ENCODE assay signal across 8 cellular contexts in the genomic region with DNA sequence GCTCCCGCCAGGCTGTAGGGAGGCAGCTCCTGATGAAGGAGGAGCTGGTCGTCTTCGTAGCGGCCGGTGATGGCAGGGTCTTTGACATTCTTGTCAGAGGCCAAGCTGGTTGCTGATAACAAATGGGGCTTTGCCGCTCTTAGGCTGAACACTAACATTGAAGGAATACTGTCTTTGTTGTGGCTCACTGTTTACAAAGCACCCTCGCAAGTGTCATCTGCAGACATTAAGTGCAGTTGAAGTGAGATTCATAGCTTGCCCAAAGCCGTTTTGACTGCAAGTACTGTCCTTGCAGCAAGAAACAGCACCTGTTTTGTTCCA.
DNase-seq lines count a peak whose midpoint lies in the region; ATAC-seq and TF ChIP-seq lines count a peak whose summit lies in the region.

No MANE protein-coding gene starts in this region.

- H3K9me3 ChIP-seq in duodenal mucosa (ENCODE audit: control insufficient read depth in 1 of 2, low read length in 2 of 2) = no peaks in the 10 kb centered on the region

- H3K27me3 ChIP-seq in duodenal mucosa (ENCODE audit: control insufficient read depth in 1 of 2, insufficient read depth in 2 of 2, low read length in 2 of 2) = no peaks in the 10 kb centered on the region

- peak overlapping the region; percentile 90 to 93 for H3K4me3 ChIP-seq in duodenal mucosa (ENCODE audit: low read depth in 1 of 2, low read length in 2 of 2)

- H3K36me3 ChIP-seq in duodenal mucosa (ENCODE audit: control insufficient read depth in 1 of 2, insufficient read depth in 2 of 2, low read length in 2 of 2) = peaks cover 0 to 2% of the 10 kb centered on the region in 2 donors

- ATAC-seq in GM18870 (IDR thresholded peaks at IDR 0.05; ENCODE audit: unreplicated experiment) = no peak

- H3K27me3 Mint-ChIP-seq in nephron (ENCODE audit: low read depth) = peaks cover 14% of the 10 kb centered on the region

- H3K27ac Mint-ChIP-seq in nephron = peak overlapping the region; percentile 50 to 88 (median 82)

- TF ChIP-seq CTCF in nephron (IDR thresholded peaks at IDR 0.05; ENCODE audit: unreplicated experiment in 3 of 3) (no peak), GM13976 (IDR thresholded peaks at IDR 0.05; ENCODE audit: borderline replicate concordance, control extremely low read depth, extremely low read depth, insufficient read depth, missing control alignments) (no peak)

- H3K4me3 Mint-ChIP-seq in nephron = peak overlapping the region; percentile 87 to 89 (median 87)

- H3K9me3 Mint-ChIP-seq in nephron = no peaks in the 10 kb centered on the region

- no peaks in the 10 kb centered on the region for H3K36me3 Mint-ChIP-seq in nephron (ENCODE audit: low read depth)

- in situ Hi-C loops in GM13976 (cut with MboI; ENCODE audit: low sequenced_read_pairs, unreplicated experiment) = no loop called here

- H3K27ac ChIP-seq in duodenal mucosa (ENCODE audit: low read depth, low read length) = peak overlapping the region; percentile 93

- H3K4me1 ChIP-seq in duodenal mucosa (ENCODE audit: control insufficient read depth in 1 of 2, insufficient read depth in 2 of 2, low read length in 2 of 2) = peaks cover 23% of the 10 kb centered on the region in 2 donors

- H3K4me1 Mint-ChIP-seq in nephron = peaks cover 19% of the 10 kb centered on the region

- peak overlapping the region; percentile 90 to 97 for H3K9ac ChIP-seq in duodenal mucosa (ENCODE audit: low read depth in 1 of 2, low read length in 2 of 2)

- DNase-seq in EL (peak; percentile 7), NCI-H345 (lab: John Stamatoyannopoulos, UW) (peak; percentile 76), GM13976 (ENCODE audit: low spot score) (no peak), NCI-H1105 (lab: John Stamatoyannopoulos, UW) (no peak), HuH-7 (ENCODE audit: low spot score) (no peak)

Comparison
In these comparisons a context has a peak if more than half of its experiments do, and no peak if none do; other contexts are left out.
1. DNase-seq: peak in EL (single experiment) and NCI-H345 (single experiment); none in GM13976 (single experiment), NCI-H1105 (single experiment) and HuH-7 (single experiment).